In the genomic region with DNA sequence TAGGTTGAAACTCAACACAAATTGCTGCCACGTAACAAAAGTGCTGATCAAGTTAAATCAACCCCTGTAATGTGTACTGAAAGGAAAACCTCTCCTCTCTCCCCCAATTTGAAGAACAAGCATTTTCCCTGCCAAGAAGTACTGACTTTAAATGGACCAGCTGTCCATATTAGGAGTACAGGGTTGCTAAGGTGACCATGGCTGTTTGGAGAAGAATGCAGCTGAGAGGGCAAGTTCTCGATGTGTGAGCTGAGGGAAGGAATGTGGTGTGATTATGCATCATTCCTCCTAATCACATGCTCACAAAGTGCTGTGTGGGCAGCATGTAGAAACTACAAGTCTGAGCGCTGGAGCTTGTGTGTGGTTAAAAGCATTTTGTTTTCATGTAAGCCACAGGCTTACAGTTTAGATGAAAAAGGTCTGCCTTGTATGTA, we compare ENCODE assay signal across 8 cellular contexts. TPM values are rescaled to one million over a fixed set of nuclear protein-coding genes. Genes with fewer than 3 reads are reported as not detected.
A peak's percentile ranks its signal among the peaks of the same experiment; 100 is the strongest.
DNase-seq lines count a peak whose midpoint lies in the region; ATAC-seq and TF ChIP-seq lines count a peak whose summit lies in the region.

No MANE protein-coding gene starts in this region.

- H3K9me3 ChIP-seq in HUES64 (ENCODE audit: insufficient read depth, low read depth, low read length): no peaks in the 10 kb centered on the region
- H3K9me3 ChIP-seq in gastroesophageal sphincter: no peaks in the 10 kb centered on the region

- intact Hi-C loops in activated T-helper 1 cell treated with anti-CD3 and anti-CD28 coated beads, Interleukin-12 subunit alpha, Interleukin-12 subunit beta, Interleukin-2, Interleukin-4 antibody, amounts not matched to agents 30 ng/mL and 10 ng/mL and 1 ng/mL, durations not matched to agents 14 hours and 24 hours and 36 hours (cut with micrococcal nuclease): loop anchor here (1.0 kb wide), 3 partner anchors 51 to 175 kb away; a partner anchor contains a TSS

- no peak for TF ChIP-seq EP300 in gastroesophageal sphincter (IDR thresholded peaks at IDR 0.05)

- H3K27ac ChIP-seq in HUES64 (ENCODE audit: low read depth, low read length): peak overlapping the region; percentile 71
- peak overlapping the region; percentile 72 to 81 (median 75) for H3K27ac ChIP-seq in gastroesophageal sphincter

- H3K4me3 Mint-ChIP-seq in activated T-helper 1 cell treated with anti-CD3 and anti-CD28 coated beads, Interleukin-12 subunit alpha, Interleukin-12 subunit beta, Interleukin-2, Interleukin-4 antibody, amounts not matched to agents 30 ng/mL and 10 ng/mL and 1 ng/mL, durations not matched to agents 14 hours and 24 hours and 36 hours: no peak overlapping the region

- ATAC-seq in GM21576 (IDR thresholded peaks at IDR 0.05; ENCODE audit: unreplicated experiment) (peak; percentile 89), gastroesophageal sphincter (peak; percentile 100)

- H3K27me3 ChIP-seq in HUES64 (ENCODE audit: insufficient read depth, low read length) (no peaks in the 10 kb centered on the region), gastroesophageal sphincter (no peaks in the 10 kb centered on the region)

- peaks cover 24% of the 10 kb centered on the region for H3K4me1 Mint-ChIP-seq in activated T-helper 1 cell treated with anti-CD3 and anti-CD28 coated beads, Interleukin-12 subunit alpha, Interleukin-12 subunit beta, Interleukin-2, Interleukin-4 antibody, amounts not matched to agents 30 ng/mL and 10 ng/mL and 1 ng/mL, durations not matched to agents 14 hours and 24 hours and 36 hours (ENCODE audit: low read depth)

- H3K4me1 ChIP-seq in HUES64 (ENCODE audit: insufficient read depth, low read length): peaks cover 17% of the 10 kb centered on the region
- peaks cover 0 to 32% (median 14%) of the 10 kb centered on the region in 3 donors for H3K4me1 ChIP-seq in gastroesophageal sphincter

- H3K27ac Mint-ChIP-seq in activated T-helper 1 cell treated with anti-CD3 and anti-CD28 coated beads, Interleukin-12 subunit alpha, Interleukin-12 subunit beta, Interleukin-2, Interleukin-4 antibody, amounts not matched to agents 30 ng/mL and 10 ng/mL and 1 ng/mL, durations not matched to agents 14 hours and 24 hours and 36 hours: peak overlapping the region; percentile 79

- no peak for TF ChIP-seq POLR2A in gastroesophageal sphincter (IDR thresholded peaks at IDR 0.05)

- DNase-seq in ELR (ENCODE audit: low read depth) (peak; percentile 97), nucleus accumbens (lab: John Stamatoyannopoulos, UW) (peak in 47 of 56 donors; percentile 7 to 79 (median 35)), SKM-1 treated with dmso at 0.1 percent for 144 hours (lab: John Stamatoyannopoulos, UW; ENCODE audit: unreplicated experiment) (no peak), GDM1 (lab: John Stamatoyannopoulos, UW) (no peak)
- DNase-seq in activated T-helper 1 cell treated with anti-CD3 and anti-CD28 coated beads, Interleukin-12 subunit alpha, Interleukin-12 subunit beta, Interleukin-2, Interleukin-4 antibody, amounts not matched to agents 30 ng/mL and 10 ng/mL and 1 ng/mL, durations not matched to agents 14 hours and 24 hours and 36 hours (ENCODE audit: low spot score): peak; percentile 20

- H3K4me3 ChIP-seq in HUES64 (ENCODE audit: low read length) (no peak overlapping the region), gastroesophageal sphincter (peak overlapping the region in 1 of 2 donors; percentile 3)

- whole genome bisulfite sequencing in HUES64: 51% methylated on average over 3 of the region's 3 CpGs
- 9 to 10% methylated on average over 3 of the region's 3 CpGs for WGBS in gastroesophageal sphincter (ENCODE audit: low coverage in 1 of 2), 2 donors

- peaks cover 3% of the 10 kb centered on the region for H3K36me3 Mint-ChIP-seq in activated T-helper 1 cell treated with anti-CD3 and anti-CD28 coated beads, Interleukin-12 subunit alpha, Interleukin-12 subunit beta, Interleukin-2, Interleukin-4 antibody, amounts not matched to agents 30 ng/mL and 10 ng/mL and 1 ng/mL, durations not matched to agents 14 hours and 24 hours and 36 hours (ENCODE audit: low read depth)

- H3K36me3 ChIP-seq in HUES64 (ENCODE audit: insufficient read depth, low read length): peaks cover 21% of the 10 kb centered on the region; the same call in 1 of the 2 replicates
- H3K36me3 ChIP-seq in gastroesophageal sphincter: peaks cover 0 to 3% of the 10 kb centered on the region in 2 donors

- no peak for TF ChIP-seq CTCF in gastroesophageal sphincter (IDR thresholded peaks at IDR 0.05)

- H3K27me3 Mint-ChIP-seq in activated T-helper 1 cell treated with anti-CD3 and anti-CD28 coated beads, Interleukin-12 subunit alpha, Interleukin-12 subunit beta, Interleukin-2, Interleukin-4 antibody, amounts not matched to agents 30 ng/mL and 10 ng/mL and 1 ng/mL, durations not matched to agents 14 hours and 24 hours and 36 hours (ENCODE audit: insufficient read depth): no peaks in the 10 kb centered on the region

- H3K9ac ChIP-seq in HUES64 (ENCODE audit: low read depth, low read length): peak overlapping the region; percentile 51; the same call in 1 of the 2 replicates

- H3K9me3 Mint-ChIP-seq in activated T-helper 1 cell treated with anti-CD3 and anti-CD28 coated beads, Interleukin-12 subunit alpha, Interleukin-12 subunit beta, Interleukin-2, Interleukin-4 antibody, amounts not matched to agents 30 ng/mL and 10 ng/mL and 1 ng/mL, durations not matched to agents 14 hours and 24 hours and 36 hours: no peaks in the 10 kb centered on the region

RNA-seq across cellular contexts. Expression of a gene that starts 50.9 kb away (rescaled TPM):
- polyA plus RNA-seq in HUES64 (2013, experiment 1 of 2): 443 TPM
- polyA plus RNA-seq in HUES64 (2013, experiment 2 of 2): 385 TPM
- total RNA-seq in activated T-helper 1 cell treated with anti-CD3 and anti-CD28 coated beads, Interleukin-12 subunit alpha, Interleukin-12 subunit beta, Interleukin-2, Interleukin-4 antibody, amounts not matched to agents 30 ng/mL and 10 ng/mL and 1 ng/mL, durations not matched to agents 14 hours and 24 hours and 36 hours: 442 and 447 TPM in 2 replicates
- 100 to 1,000 TPM in 3 of 4 donors, 10 to 100 TPM in 1; 95.4 to 125 (median 110) TPM for total RNA-seq in gastroesophageal sphincter

Comparison
In these comparisons a context has a peak if more than half of its experiments do, and no peak if none do; other contexts are left out.
1. DNase-seq: peak in ELR (single experiment), activated T-helper 1 cell treated with anti-CD3 and anti-CD28 coated beads, Interleukin-12 subunit alpha, Interleukin-12 subunit beta, Interleukin-2, Interleukin-4 antibody, amounts not matched to agents 30 ng/mL and 10 ng/mL and 1 ng/mL, durations not matched to agents 14 hours and 24 hours and 36 hours (single experiment) and nucleus accumbens (47 of 56); none in SKM-1 treated with dmso at 0.1 percent for 144 hours (single experiment) and GDM1 (single experiment).